Comparison of ENCODE assay signal across 16 cellular contexts in the genomic region with DNA sequence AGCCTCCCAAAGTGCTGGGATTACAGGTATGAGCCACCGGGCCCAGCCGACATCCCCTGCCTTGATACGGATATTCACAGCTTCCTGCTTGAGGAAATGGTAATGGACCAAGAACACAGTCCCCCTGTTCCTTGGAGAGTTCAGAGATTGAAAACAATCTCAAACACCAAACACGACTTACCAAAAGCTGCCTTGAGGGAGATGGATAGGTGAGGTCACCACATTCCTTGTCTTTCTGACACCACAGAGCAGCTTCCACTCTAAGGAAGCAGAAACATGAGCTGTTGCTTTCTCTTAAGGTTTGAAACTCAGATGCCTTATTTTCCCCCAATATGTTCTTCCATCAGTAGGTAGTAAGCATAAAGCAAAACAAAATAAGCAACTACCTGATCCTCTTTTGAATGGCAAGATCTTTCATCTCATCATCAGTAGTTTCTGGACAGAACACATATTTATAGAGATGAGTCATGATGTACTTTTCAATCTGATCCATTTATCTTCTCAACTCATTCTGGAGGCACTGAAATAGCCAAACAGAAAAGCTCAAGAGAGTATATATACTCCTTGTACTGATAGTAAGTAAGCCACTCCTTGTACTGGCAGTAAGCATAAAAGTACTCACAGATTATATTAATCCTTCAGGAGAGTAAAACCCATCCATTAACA.
"Had no signal": no experiment of that assay in that cellular context is flagged by ENCODE, and none has a peak within 500 bp of the region (broad histone marks: within the 10 kb centered on the region; RNA-seq: fewer than 3 reads in every experiment).

No MANE protein-coding gene starts in this region.

- H3K9me3 ChIP-seq: body of pancreas, psoas muscle, right lobe of liver had no signal

- H3K27ac ChIP-seq: body of pancreas, coronary artery, neural progenitor cell, psoas muscle, right lobe of liver had no signal

- H3K4me3 ChIP-seq: body of pancreas, coronary artery, neural progenitor cell, psoas muscle, right lobe of liver had no signal

- H3K27me3 ChIP-seq: body of pancreas, neural progenitor cell, right lobe of liver had no signal

- H3K36me3 ChIP-seq: neural progenitor cell, right lobe of liver had no signal

- H3K9ac ChIP-seq: neural progenitor cell had no signal

- H3K4me2 ChIP-seq: neural progenitor cell had no signal

- DNase-seq: activated CD4-positive, CD25-positive, alpha-beta regulatory T cell treated with anti-CD3 and anti-CD28 coated beads, Interleukin-2, amount 50 U/mL, for 72 hours; activated naive CD4-positive, alpha-beta T cell treated with anti-CD3 and anti-CD28 coated beads, Interleukin-2, amount 10 ng/mL, durations not matched to agents 7 days and 5 days; body of pancreas; central memory CD4-positive, alpha-beta T cell; hypothalamus; midbrain; naive B cell; stimulated activated CD4-positive, alpha-beta T cell treated with anti-CD3 and anti-CD28 coated beads, Interleukin-2, amount 100 ng/mL, for 24 hours; T-helper 9 cell had no signal

- H2AFZ ChIP-seq: neural progenitor cell had no signal

- ATAC-seq: body of pancreas; esophagus mucosa; psoas muscle; stimulated activated effector memory CD8-positive, alpha-beta T cell treated with anti-CD3 and anti-CD28 coated beads, Interleukin-12 subunit alpha, Interleukin-12 subunit beta, amount 100 ng/mL, for 72 hours had no signal

- H3K4me1 ChIP-seq: body of pancreas, neural progenitor cell, psoas muscle, right lobe of liver had no signal

- FAIRE-seq: urothelium cell line had no signal
